In genomic region chr19:45592366-45592765, GRCh38 we compare ENCODE assay signal across 18 cellular contexts. TPM values are rescaled to one million over a fixed set of nuclear protein-coding genes. Genes with fewer than 3 reads are reported as not detected.
A peak's percentile ranks its signal among the peaks of the same experiment; 100 is the strongest.
DNase-seq lines count a peak whose midpoint lies in the region; ATAC-seq, FAIRE-seq and TF ChIP-seq lines count a peak whose summit lies in the region.
"Had no signal": no experiment of that assay in that cellular context is flagged by ENCODE, and none has a peak within 500 bp of the region (broad histone marks: within the 10 kb centered on the region; RNA-seq: fewer than 3 reads in every experiment).

No MANE protein-coding gene starts in this region.

- peak overlapping the region; percentile 30 for H3K4me3 Mint-ChIP-seq in natural killer cell treated with Interleukin-12 subunit alpha and Interleukin-12 subunit beta and Interleukin-15 and Interleukin-18, amount 100 ng/mL, for 72 hours
- H3K4me3 Mint-ChIP-seq: CD4-positive, alpha-beta T cell had no signal

- H2AK5ac ChIP-seq in trophoblast cell (ENCODE audit: low read length), result no peak overlapping the region

- no peak for TF ChIP-seq EP300 in K562 (IDR thresholded peaks at IDR 0.05; ENCODE audit: low read length)

- TF ChIP-seq POLR2A in K562 (conservative IDR thresholded peaks at IDR 0.05), result no peak

- H3K9me1 ChIP-seq in K562 (ENCODE audit: control insufficient read depth, insufficient read depth, low read length), result no peaks in the 10 kb centered on the region

- peak overlapping the region; percentile 20 for H3K4me2 ChIP-seq in K562 (ENCODE audit: insufficient read depth, low read length)
- no peak overlapping the region for H3K4me2 ChIP-seq in trophoblast cell (ENCODE audit: low read length)

- no peak overlapping the region for H2BK12ac ChIP-seq in trophoblast cell (ENCODE audit: low read length)

- 3% methylated on average over 3 of the region's 4 CpGs for WGBS in K562 (ENCODE audit: insufficient coverage, low coverage, missing lambda C conversion rate)
- WGBS in trophoblast cell (ENCODE audit: extremely low coverage, insufficient coverage, insufficient read length), result no CpG with 5 or more reads among the region's 4 CpGs

- H3K36me3 Mint-ChIP-seq in natural killer cell treated with Interleukin-12 subunit alpha and Interleukin-12 subunit beta and Interleukin-15 and Interleukin-18, amount 100 ng/mL, for 72 hours, result no peaks in the 10 kb centered on the region

- peak overlapping the region in 1 of 2 donors; percentile 4 for H3K27ac Mint-ChIP-seq in natural killer cell treated with Interleukin-12 subunit alpha and Interleukin-12 subunit beta and Interleukin-15 and Interleukin-18, amount 100 ng/mL, for 72 hours
- H3K27ac Mint-ChIP-seq: CD4-positive, alpha-beta T cell had no signal

- no peaks in the 10 kb centered on the region for H3K9me3 ChIP-seq in HEK293 (ENCODE audit: control insufficient read depth, insufficient read depth, low read depth, low read length)
- no peaks in the 10 kb centered on the region for H3K9me3 ChIP-seq in K562 (replicated peaks; ENCODE audit: control insufficient read depth, insufficient read depth, low read depth, low read length)
- H3K9me3 ChIP-seq in trophoblast cell (ENCODE audit: insufficient read depth, low read depth, low read length), result peaks cover 9% of the 10 kb centered on the region

- peaks cover 14 to 16% of the 10 kb centered on the region in 2 donors for H3K4me1 Mint-ChIP-seq in natural killer cell treated with Interleukin-12 subunit alpha and Interleukin-12 subunit beta and Interleukin-15 and Interleukin-18, amount 100 ng/mL, for 72 hours (ENCODE audit: low read depth in 2 of 2)

- in situ Hi-C loops in K562 (cut with MboI) (no loop called here), GM13976 (cut with MboI; ENCODE audit: low sequenced_read_pairs, unreplicated experiment) (no loop called here)

- no peaks in the 10 kb centered on the region for H3K79me2 ChIP-seq in K562 (ENCODE audit: control insufficient read depth, insufficient read depth, low read length)
- no peaks in the 10 kb centered on the region for H3K79me2 ChIP-seq in trophoblast cell (ENCODE audit: control insufficient read depth, insufficient read depth, low read length, poor library complexity)

- ATAC-seq in K562, result no peak
- peak in 1 of 2 donors; percentile 48 for ATAC-seq in natural killer cell treated with Interleukin-12 subunit alpha and Interleukin-12 subunit beta and Interleukin-15 and Interleukin-18, amount 100 ng/mL, for 72 hours
- ATAC-seq: GM12878 had no signal

- no peak overlapping the region for H3K4me3 ChIP-seq in HEK293 (ENCODE audit: low read depth, low read length)
- no peak overlapping the region for H3K4me3 ChIP-seq in K562
- H3K4me3 ChIP-seq in trophoblast cell (ENCODE audit: low read depth, low read length), result no peak overlapping the region
- H3K4me3 ChIP-seq: GM12878 had no signal

- no peak overlapping the region for H2BK5ac ChIP-seq in trophoblast cell (ENCODE audit: low read depth, low read length, poor library complexity)

- no peak overlapping the region for H3K27ac ChIP-seq in HEK293 (ENCODE audit: extremely low read depth, low read depth, low read length)
- H3K27ac ChIP-seq in K562 (ENCODE audit: extremely low read depth, low read depth, low read length), result no peak overlapping the region
- no peak overlapping the region for H3K27ac ChIP-seq in trophoblast cell (ENCODE audit: low read depth, low read length)

- peak overlapping the region; percentile 3 to 14; a peak in 1 of 4 replicates for H3K9ac ChIP-seq in K562 (ENCODE audit: insufficient read depth in 1 of 2, low read depth in 2 of 2, low read length in 2 of 2)
- H3K9ac ChIP-seq in trophoblast cell (ENCODE audit: low read length), result no peak overlapping the region

- POLR2A ChIA-PET in HEK293 (lab: Yijun Ruan, JAX) (no interaction called here), K562 (lab: Yijun Ruan, JAX) (no interaction called here)

- peak; percentile 53 for DNase-seq in ELR (ENCODE audit: low read depth)
- DNase-seq in K562 (ENCODE audit: extremely low read depth in 1 of 4, low spot score in 3 of 4), result no peak
- DNase-seq in natural killer cell treated with Interleukin-12 subunit alpha and Interleukin-12 subunit beta and Interleukin-15 and Interleukin-18, amount 100 ng/mL, for 72 hours (ENCODE audit: low spot score), result no peak
- DNase-seq in stimulated activated CD4-positive, alpha-beta T cell treated with anti-CD3 and anti-CD28 coated beads, Interleukin-2, amount 100 ng/mL, for 24 hours, result no peak
- no peak for DNase-seq in GM13976 (ENCODE audit: low spot score)
- DNase-seq in trophoblast cell, result no peak
- DNase-seq: ACHN; Calu3; CD4-positive, alpha-beta T cell; Kasumi-1; MV-4-11; NCI-H1436; NCI-H2029 treated with DMSO at 0.1 percent for 48 hours; NCI-H524 had no signal

- no peak overlapping the region for H3K14ac ChIP-seq in trophoblast cell (ENCODE audit: low read length)

- peaks cover 44 to 53% of the 10 kb centered on the region in 2 donors for H3K27me3 Mint-ChIP-seq in natural killer cell treated with Interleukin-12 subunit alpha and Interleukin-12 subunit beta and Interleukin-15 and Interleukin-18, amount 100 ng/mL, for 72 hours

- no TSS peak for BruUV-seq in K562 (replicated peaks; lab: Mats Ljungman, UMichigan)

- H4K20me1 ChIP-seq in K562 (replicated peaks; ENCODE audit: control insufficient read depth, insufficient read depth, low read length), result no peaks in the 10 kb centered on the region

- no peaks in the 10 kb centered on the region for H3K9me3 Mint-ChIP-seq in natural killer cell treated with Interleukin-12 subunit alpha and Interleukin-12 subunit beta and Interleukin-15 and Interleukin-18, amount 100 ng/mL, for 72 hours
- H3K9me3 Mint-ChIP-seq: CD4-positive, alpha-beta T cell had no signal

- no peak for TF ChIP-seq RAD21 in K562 (CRISPR knock-in tag; conservative IDR thresholded peaks at IDR 0.05 in 1 of 2, IDR thresholded peaks at IDR 0.05 in 1 of 2)

- no peaks in the 10 kb centered on the region for H3K4me1 ChIP-seq in HEK293 (ENCODE audit: control insufficient read depth, insufficient read depth, low read length)
- peaks cover 21 to 22% of the 10 kb centered on the region in 2 experiments for H3K4me1 ChIP-seq in K562 (replicated peaks in 1 of 2; ENCODE audit: control insufficient read depth in 2 of 2, insufficient read depth in 2 of 2, low read length in 2 of 2)
- H3K4me1 ChIP-seq in trophoblast cell (ENCODE audit: control insufficient read depth in 1 of 2, insufficient read depth in 2 of 2, low read length in 2 of 2), result no peaks in the 10 kb centered on the region

- no peaks in the 10 kb centered on the region for H3K36me3 ChIP-seq in HEK293 (ENCODE audit: control insufficient read depth in 2 of 2, insufficient read depth in 1 of 2, low read length in 2 of 2)
- H3K36me3 ChIP-seq in K562 (ENCODE audit: control insufficient read depth, insufficient read depth, low read length), result no peaks in the 10 kb centered on the region
- no peaks in the 10 kb centered on the region for H3K36me3 ChIP-seq in trophoblast cell (ENCODE audit: control insufficient read depth in 1 of 2, insufficient read depth in 2 of 2, low read length in 2 of 2)

- no peak overlapping the region for H4K91ac ChIP-seq in trophoblast cell (ENCODE audit: low read depth, low read length)

- no peak for TF ChIP-seq CTCF in HEK293 (tag by site-specific recombination; IDR thresholded peaks at IDR 0.05)
- TF ChIP-seq CTCF in K562 (IDR thresholded peaks at IDR 0.05 in 2 of 3, conservative IDR thresholded peaks at IDR 0.05 in 1 of 3; ENCODE audit: insufficient read depth in 2 of 3, low read depth in 1 of 3, low read length in 3 of 3), result no peak
- no peak for TF ChIP-seq CTCF in GM13976 (IDR thresholded peaks at IDR 0.05; ENCODE audit: borderline replicate concordance, control extremely low read depth, extremely low read depth, insufficient read depth, missing control alignments)

- H4K12ac ChIP-seq in trophoblast cell (ENCODE audit: low read depth, low read length), result no peak overlapping the region

- no peak overlapping the region for H3K4ac ChIP-seq in trophoblast cell (ENCODE audit: low read depth, low read length)

- H3K23ac ChIP-seq in trophoblast cell (ENCODE audit: low read length), result no peak overlapping the region

- intact Hi-C loops in K562 (cut with micrococcal nuclease), result no loop called here

- no peak for FAIRE-seq in K562 (lab: Jason Lieb, UNC)
- FAIRE-seq: GM12878 had no signal

- H3K79me1 ChIP-seq in trophoblast cell (ENCODE audit: low read length), result no peaks in the 10 kb centered on the region

- no peak overlapping the region for H2BK120ac ChIP-seq in trophoblast cell (ENCODE audit: insufficient read depth, low read length, poor library complexity)

- CTCF ChIA-PET in HEK293 (lab: Yijun Ruan, JAX), result interaction anchor here (0.7 to 5.3 kb wide), 4 partner anchors 23 to 50 kb away, joined by 5 to 36 read pairs (median 20); no protein-coding TSS in a partner anchor
- CTCF ChIA-PET in K562 (lab: Yijun Ruan, JAX; ENCODE audit: low intra/inter-chr PET ratio), result interaction anchor here (2.4 kb wide), 1 partner anchor 50 kb away, joined by 25 read pairs; no protein-coding TSS in a partner anchor

- H3K27me3 ChIP-seq in K562 (ENCODE audit: control insufficient read depth in 2 of 2, insufficient read depth in 2 of 2, low read length in 2 of 2), result peaks cover 2 to 8% of the 10 kb centered on the region in 2 experiments
- H3K27me3 ChIP-seq in trophoblast cell (ENCODE audit: insufficient read depth, low read length), result peaks cover 7% of the 10 kb centered on the region

- H4K8ac ChIP-seq in trophoblast cell (ENCODE audit: low read depth, low read length), result no peak overlapping the region

- peak overlapping the region; percentile 68 for H2AFZ ChIP-seq in K562 (ENCODE audit: low read depth, low read length)
- no peak overlapping the region for H2AFZ ChIP-seq in trophoblast cell (ENCODE audit: insufficient read depth, low read length, poor library complexity)

- no peak overlapping the region for H3K18ac ChIP-seq in trophoblast cell (ENCODE audit: low read length)

RNA-seq across cellular contexts. Expression of gene OPA3, which starts 7.8 kb away (rescaled TPM):
- 15.8 and 30.8 TPM in 2 replicates for total RNA-seq in K562 (2011; cell fraction: chromatin; rRNA removed; ENCODE audit: low replicate concordance)
- total RNA-seq in K562 (2011; cell fraction: nucleolus; rRNA removed), result 9.5 TPM in 2 replicates
- total RNA-seq in K562 (2011; cell fraction: nucleoplasm; rRNA removed), result 10.4 and 11.7 TPM in 2 replicates
- total RNA-seq in K562 (2014; rRNA removed), result 5.5 and 7.7 TPM in 2 replicates
- total RNA-seq in K562 (2014; rRNA removed; fragmentation: Illumina TruSeq; extraction: Trizol), result 8.4 and 9.0 TPM in 2 replicates
- 12.2 and 12.9 TPM in 2 replicates for total RNA-seq in K562 (2015; rRNA removed; fragmentation: Illumina TruSeq; extraction: Trizol)
- 16.8 and 18.8 TPM in 2 replicates for total RNA-seq in K562 (2021)
- polyA plus RNA-seq in K562 (2011; rRNA removed), result 14.2 and 16.4 TPM in 2 replicates
- polyA plus RNA-seq in K562 (2011; cell fraction: cytosol; rRNA removed), result 23.7 and 30.7 TPM in 2 replicates
- polyA plus RNA-seq in K562 (2011; cell fraction: nucleus; rRNA removed), result 6.1 and 6.4 TPM in 2 replicates
- polyA plus RNA-seq in K562 (2012), result 10.3 and 11.1 TPM in 2 replicates
- 10.6 and 12.6 TPM in 2 replicates for polyA plus RNA-seq in K562 (2014; fragmentation: Illumina TruSeq; extraction: Trizol)
- polyA plus RNA-seq in K562 (2014; fragmentation: Nextera tagmentation; extraction: Ambion mirVana), result 1 to 10 TPM; 1.4 to 2.1 TPM
- polyA plus RNA-seq in K562 (2014; rRNA removed), result 7.0 and 9.3 TPM in 2 replicates
- polyA minus RNA-seq in K562 (2011; rRNA and poly(A)+ RNA removed), result 11.1 and 13.0 TPM in 2 replicates
- 7.8 and 9.7 TPM in 2 replicates for polyA minus RNA-seq in K562 (2011; cell fraction: cytosol; rRNA and poly(A)+ RNA removed)
- polyA minus RNA-seq in K562 (2011; cell fraction: nucleus; rRNA and poly(A)+ RNA removed), result 2.0 and 2.2 TPM in 2 replicates
- total RNA-seq in natural killer cell treated with Interleukin-12 subunit alpha and Interleukin-12 subunit beta and Interleukin-15 and Interleukin-18, amount 100 ng/mL, for 72 hours, result 10 to 100 TPM; 17.0 to 17.5 TPM
- polyA plus RNA-seq in trophoblast cell (2013), result 8.4 and 8.8 TPM in 2 replicates

RNA-seq across cellular contexts. Expression of gene GPR4, which starts 9.6 kb away (rescaled TPM):
- total RNA-seq in K562 (2011; cell fraction: chromatin; rRNA removed; ENCODE audit: low replicate concordance), result 0.12 TPM in 2 replicates
- total RNA-seq in K562 (2011; cell fraction: nucleolus; rRNA removed), result not detected in 2 replicates
- total RNA-seq in K562 (2011; cell fraction: nucleoplasm; rRNA removed), result not detected in 2 replicates
- total RNA-seq in K562 (2014; rRNA removed) (not detected in 2 replicates), K562 (2014; rRNA removed; fragmentation: Illumina TruSeq; extraction: Trizol) (not detected in 2 replicates), K562 (2015; rRNA removed; fragmentation: Illumina TruSeq; extraction: Trizol) (not detected in 2 replicates), K562 (2021) (0.07 and 0.09 TPM in 2 replicates)
- polyA plus RNA-seq in K562 (2011; rRNA removed) (0.03 TPM in 1 of 2 replicates, not detected in the other), K562 (2014; fragmentation: Illumina TruSeq; extraction: Trizol) (0.04 and 0.12 TPM in 2 replicates), K562 (2014; fragmentation: Nextera tagmentation; extraction: Ambion mirVana) (not detected), K562 (2014; rRNA removed) (0.03 TPM in 1 of 2 replicates, not detected in the other)
- 0.03 TPM in 1 of 2 replicates, not detected in the other for polyA plus RNA-seq in K562 (2011; cell fraction: cytosol; rRNA removed)
- polyA plus RNA-seq in K562 (2011; cell fraction: nucleus; rRNA removed), result 0.06 TPM in 2 replicates
- polyA plus RNA-seq in K562 (2012), result 0.16 and 0.21 TPM in 2 replicates
- polyA minus RNA-seq in K562 (2011; rRNA and poly(A)+ RNA removed), result not detected in 2 replicates
- not detected in 2 replicates for polyA minus RNA-seq in K562 (2011; cell fraction: cytosol; rRNA and poly(A)+ RNA removed)
- polyA minus RNA-seq in K562 (2011; cell fraction: nucleus; rRNA and poly(A)+ RNA removed), result 0.13 TPM in 1 of 2 replicates, not detected in the other
- under 1 TPM in 1 of 2 donors, not detected in 1; 0.24 TPM for total RNA-seq in natural killer cell treated with Interleukin-12 subunit alpha and Interleukin-12 subunit beta and Interleukin-15 and Interleukin-18, amount 100 ng/mL, for 72 hours
- polyA plus RNA-seq in trophoblast cell (2013), result 0.03 TPM in 1 of 2 replicates, not detected in the other
- total RNA-seq: Calu3; CD4-positive, alpha-beta T cell; GM12878; RPMI7951; SK-MEL-5 had no signal
- polyA plus RNA-seq: GM12878 had no signal

RNA-seq across cellular contexts. Expression of gene EML2, which starts 46.8 kb away (rescaled TPM):
- 111 and 247 TPM in 2 replicates for total RNA-seq in K562 (2011; cell fraction: chromatin; rRNA removed; ENCODE audit: low replicate concordance)
- 153 and 167 TPM in 2 replicates for total RNA-seq in K562 (2011; cell fraction: nucleolus; rRNA removed)
- 116 and 121 TPM in 2 replicates for total RNA-seq in K562 (2011; cell fraction: nucleoplasm; rRNA removed)
- total RNA-seq in K562 (2014; rRNA removed) (38.8 and 45.0 TPM in 2 replicates), K562 (2014; rRNA removed; fragmentation: Illumina TruSeq; extraction: Trizol) (13.0 and 16.7 TPM in 2 replicates), K562 (2015; rRNA removed; fragmentation: Illumina TruSeq; extraction: Trizol) (19.6 and 21.6 TPM in 2 replicates), K562 (2021) (56.3 and 69.6 TPM in 2 replicates)
- polyA plus RNA-seq in K562 (2011; rRNA removed) (24.8 and 42.3 TPM in 2 replicates), K562 (2014; fragmentation: Illumina TruSeq; extraction: Trizol) (30.7 and 40.9 TPM in 2 replicates), K562 (2014; fragmentation: Nextera tagmentation; extraction: Ambion mirVana) (1 to 10 TPM; 2.6 to 2.7 TPM), K562 (2014; rRNA removed) (50.9 and 53.9 TPM in 2 replicates)
- polyA plus RNA-seq in K562 (2011; cell fraction: cytosol; rRNA removed), result 33.6 and 35.3 TPM in 2 replicates
- polyA plus RNA-seq in K562 (2011; cell fraction: nucleus; rRNA removed), result 183 and 277 TPM in 2 replicates
- 52.0 and 83.3 TPM in 2 replicates for polyA plus RNA-seq in K562 (2012)
- 17.6 and 20.1 TPM in 2 replicates for polyA minus RNA-seq in K562 (2011; rRNA and poly(A)+ RNA removed)
- polyA minus RNA-seq in K562 (2011; cell fraction: cytosol; rRNA and poly(A)+ RNA removed), result 23.7 and 26.5 TPM in 2 replicates
- 41.0 and 43.9 TPM in 2 replicates for polyA minus RNA-seq in K562 (2011; cell fraction: nucleus; rRNA and poly(A)+ RNA removed)
- 100 to 1,000 TPM; 232 to 255 TPM for total RNA-seq in natural killer cell treated with Interleukin-12 subunit alpha and Interleukin-12 subunit beta and Interleukin-15 and Interleukin-18, amount 100 ng/mL, for 72 hours
- polyA plus RNA-seq in trophoblast cell (2013), result 15.0 and 16.5 TPM in 2 replicates
